8 cellular contexts compared by ENCODE assay signal in genomic region chr15:99343836-99344551, GRCh38.
DNase-seq lines count a peak whose midpoint lies in the region; ATAC-seq and TF ChIP-seq lines count a peak whose summit lies in the region.
"Had no signal": no experiment of that assay in that cellular context is flagged by ENCODE, and none has a peak within 500 bp of the region (broad histone marks: within the 10 kb centered on the region; RNA-seq: fewer than 3 reads in every experiment).

No MANE protein-coding gene starts in this region.

- TF ChIP-seq POLR2A in gastroesophageal sphincter (IDR thresholded peaks at IDR 0.05): no peak

- peak; percentile 15 to 58 (median 48) for TF ChIP-seq CTCF in gastroesophageal sphincter (IDR thresholded peaks at IDR 0.05)
- no peak for TF ChIP-seq CTCF in RWPE1 (conservative IDR thresholded peaks at IDR 0.05; ENCODE audit: low read depth)

- H3K27me3 ChIP-seq in gastroesophageal sphincter: no peaks in the 10 kb centered on the region

- TF ChIP-seq EP300 in gastroesophageal sphincter (IDR thresholded peaks at IDR 0.05): no peak

- peak overlapping the region in 2 of 4 donors; percentile 3 to 20 for H3K27ac ChIP-seq in gastroesophageal sphincter
- no peak overlapping the region for H3K27ac ChIP-seq in RWPE1
- H3K27ac ChIP-seq: SK-N-MC had no signal

- POLR2A ChIA-PET in RWPE1 (lab: Yijun Ruan, JAX; ENCODE audit: low non-redundant PET): no interaction called here

- no peaks in the 10 kb centered on the region for H3K9me3 ChIP-seq in gastroesophageal sphincter

- CTCF ChIA-PET in RWPE1 (lab: Yijun Ruan, JAX): interaction anchor here (0.6 to 1.0 kb wide), 2 partner anchors 17 to 241 kb away, joined by 3 to 4 read pairs; no protein-coding TSS in a partner anchor

- peak; percentile 23 for DNase-seq in HT-29 (ENCODE audit: low spot score)
- peak; percentile 58 for DNase-seq in activated CD8-positive, alpha-beta memory T cell treated with anti-CD3 and anti-CD28 coated beads, Interleukin-2, amount 50 U/mL, for 4 hours
- DNase-seq in stimulated activated CD4-positive, alpha-beta T cell treated with anti-CD3 and anti-CD28 coated beads, Interleukin-12 subunit alpha, Interleukin-12 subunit beta, amount 100 ng/mL, for 48 hours (ENCODE audit: low read depth in 2 of 3, low spot score in 1 of 3): peak; percentile 12 to 14 (median 13)
- no peak for DNase-seq in NCI-H446 (lab: John Stamatoyannopoulos, UW)
- DNase-seq in NCI-H1694 (lab: John Stamatoyannopoulos, UW): no peak
- DNase-seq in RWPE1 (ENCODE audit: low spot score): no peak

- no peaks in the 10 kb centered on the region for H3K4me1 ChIP-seq in gastroesophageal sphincter

- ATAC-seq in gastroesophageal sphincter: no peak

- H3K4me3 ChIP-seq in gastroesophageal sphincter: no peak overlapping the region
- H3K4me3 ChIP-seq: SK-N-MC had no signal

- no peaks in the 10 kb centered on the region for H3K36me3 ChIP-seq in gastroesophageal sphincter

- WGBS in gastroesophageal sphincter (ENCODE audit: low coverage in 1 of 2), 2 donors: 78 to 86% methylated on average over 10 to 11 of the region's 11 CpGs

Comparison
In these comparisons a context has a peak if more than half of its experiments do, and no peak if none do; other contexts are left out.
1. DNase-seq: peak in HT-29 (single experiment), activated CD8-positive, alpha-beta memory T cell treated with anti-CD3 and anti-CD28 coated beads, Interleukin-2, amount 50 U/mL, for 4 hours (single experiment) and stimulated activated CD4-positive, alpha-beta T cell treated with anti-CD3 and anti-CD28 coated beads, Interleukin-12 subunit alpha, Interleukin-12 subunit beta, amount 100 ng/mL, for 48 hours (3 of 3); none in NCI-H446 (0 of 2), NCI-H1694 (single experiment) and RWPE1 (single experiment).